Comparison of ENCODE assay signal across 10 cellular contexts in genomic region chr18:56532176-56532840, GRCh38.
DNase-seq lines count a peak whose midpoint lies in the region; ATAC-seq, FAIRE-seq and TF ChIP-seq lines count a peak whose summit lies in the region.
"Had no signal": no experiment of that assay in that cellular context is flagged by ENCODE, and none has a peak within 500 bp of the region (broad histone marks: within the 10 kb centered on the region; RNA-seq: fewer than 3 reads in every experiment).

No MANE protein-coding gene starts in this region.

- CTCF ChIA-PET in AG04449 (lab: Yijun Ruan, JAX) = interaction anchor here (0.7 kb wide), 1 partner anchor 36 kb away, joined by 3 read pairs; no protein-coding TSS in a partner anchor

- POLR2A ChIA-PET in AG04449 (lab: Yijun Ruan, JAX) = no interaction called here

- intact Hi-C loops in testis (cut with DNase I; ENCODE audit: low total_unique reads) = no loop called here

- DNase-seq in AG04449 (ENCODE audit: low read depth, low spot score) (peak; percentile 5), RCC 7860 (ENCODE audit: low spot score) (peak; percentile 48), testis (no peak), putamen (ENCODE audit: low spot score) (no peak), UCSD-AML1 (lab: John Stamatoyannopoulos, UW; ENCODE audit: unreplicated experiment) (no peak), Peyer's patch (no peak)
- DNase-seq: DND-41, Kasumi-1 had no signal

- H3K4me3 ChIP-seq in AG04449 (ENCODE audit: low read depth, low read length) (no peak overlapping the region), testis (no peak overlapping the region), Peyer's patch (no peak overlapping the region)

- no peak for FAIRE-seq in RCC 7860 (lab: Jason Lieb, UNC)

- no peaks in the 10 kb centered on the region for H3K4me1 ChIP-seq in testis
- H3K4me1 ChIP-seq in Peyer's patch = no peaks in the 10 kb centered on the region

- WGBS in testis, 2 donors = 40 to 45% methylated on average over 3 of the region's 3 CpGs

- no peaks in the 10 kb centered on the region for H3K36me3 ChIP-seq in testis (ENCODE audit: low read depth, missing control alignments)
- H3K36me3 ChIP-seq in Peyer's patch = no peaks in the 10 kb centered on the region

- H3K9me3 ChIP-seq in testis (no peaks in the 10 kb centered on the region), Peyer's patch (no peaks in the 10 kb centered on the region)

- TF ChIP-seq POLR2A in testis (IDR thresholded peaks at IDR 0.05) (no peak), Peyer's patch (IDR thresholded peaks at IDR 0.05) (no peak)

- ATAC-seq in GM18870 (IDR thresholded peaks at IDR 0.05; ENCODE audit: unreplicated experiment) (peak; percentile 97), HG02852 (IDR thresholded peaks at IDR 0.05; ENCODE audit: unreplicated experiment) (peak; percentile 99)

- H3K27me3 ChIP-seq in testis = no peaks in the 10 kb centered on the region
- no peaks in the 10 kb centered on the region for H3K27me3 ChIP-seq in Peyer's patch

- TF ChIP-seq CTCF in AG04449 (IDR thresholded peaks at IDR 0.05; ENCODE audit: insufficient read depth, low read length, missing control alignments) (no peak), testis (IDR thresholded peaks at IDR 0.05) (no peak), Peyer's patch (IDR thresholded peaks at IDR 0.05) (no peak)

- H3K27ac ChIP-seq in testis (no peak overlapping the region), Peyer's patch (no peak overlapping the region)

Comparison
In these comparisons a context has a peak if more than half of its experiments do, and no peak if none do; other contexts are left out.
1. DNase-seq: peak in AG04449 (single experiment) and RCC 7860 (single experiment); none in testis (single experiment), putamen (single experiment), UCSD-AML1 (single experiment) and Peyer's patch (0 of 3).